8 cellular contexts compared by ENCODE assay signal in the genomic region with DNA sequence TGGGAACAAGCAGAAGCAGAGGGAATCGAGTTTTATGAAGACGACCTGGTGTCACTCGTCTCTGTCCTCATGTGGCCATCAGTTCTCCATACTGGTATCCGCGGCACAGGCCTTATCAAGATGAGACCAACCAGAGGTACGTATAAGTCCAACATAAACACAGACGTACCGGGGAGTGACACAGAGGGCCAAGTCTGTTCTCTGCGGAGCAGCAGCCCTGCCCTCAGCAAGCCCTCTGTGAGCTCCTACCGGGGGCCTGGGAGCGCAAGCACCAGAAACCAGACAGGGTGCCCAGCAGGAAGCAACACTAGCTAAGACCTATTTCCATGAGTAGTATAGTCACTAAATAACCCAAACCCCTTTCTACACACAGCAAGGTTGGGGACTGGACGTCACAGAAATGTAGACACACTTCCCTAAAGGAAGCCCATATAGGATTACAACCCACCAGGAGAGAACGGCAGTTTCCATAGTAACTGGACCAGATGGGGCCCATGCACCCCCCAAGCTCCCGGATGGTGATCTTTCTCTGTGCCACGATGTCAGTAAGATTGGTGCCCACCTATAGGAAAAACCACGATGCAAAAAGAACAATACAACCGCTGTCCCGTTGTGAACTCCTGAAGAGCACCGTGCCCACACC. TPM values are rescaled to one million over a fixed set of nuclear protein-coding genes. Genes with fewer than 3 reads are reported as not detected.
A peak's percentile ranks its signal among the peaks of the same experiment; 100 is the strongest.
DNase-seq lines count a peak whose midpoint lies in the region; ATAC-seq and TF ChIP-seq lines count a peak whose summit lies in the region.

No MANE protein-coding gene starts in this region.

- H3K4me1 ChIP-seq in OCI-LY7 (ENCODE audit: insufficient read depth, low read length, poor library complexity, severe bottlenecking) = peaks cover 23% of the 10 kb centered on the region
- H3K4me1 ChIP-seq in trophoblast cell (ENCODE audit: control insufficient read depth in 1 of 2, insufficient read depth in 2 of 2, low read length in 2 of 2) = peaks cover 15 to 16% of the 10 kb centered on the region in 2 experiments

- H3K36me3 ChIP-seq in OCI-LY7 (ENCODE audit: insufficient read depth, low read length) = peaks cover 33% of the 10 kb centered on the region
- peaks cover 32 to 42% of the 10 kb centered on the region in 2 experiments for H3K36me3 ChIP-seq in trophoblast cell (ENCODE audit: control insufficient read depth in 1 of 2, insufficient read depth in 2 of 2, low read length in 2 of 2)

- peak overlapping the region; percentile 29 for H3K27ac ChIP-seq in OCI-LY7 (ENCODE audit: low read depth, low read length, poor library complexity, severe bottlenecking)
- H3K27ac ChIP-seq in epithelial cell of prostate = peak overlapping the region; percentile 98
- no peak overlapping the region for H3K27ac ChIP-seq in trophoblast cell (ENCODE audit: low read depth, low read length)

- peak overlapping the region; percentile 24; the same call in 1 of the 2 replicates for H2AFZ ChIP-seq in OCI-LY7 (ENCODE audit: low read length)
- H2AFZ ChIP-seq in trophoblast cell (ENCODE audit: insufficient read depth, low read length, poor library complexity) = peak overlapping the region; percentile 87

- peak overlapping the region; percentile 98 for H3K9ac ChIP-seq in trophoblast cell (ENCODE audit: low read length)

- WGBS in trophoblast cell (ENCODE audit: extremely low coverage, insufficient coverage, insufficient read length) = no CpG with 5 or more reads among the region's 19 CpGs

- no peak overlapping the region for H2BK12ac ChIP-seq in trophoblast cell (ENCODE audit: low read length)

- peak overlapping the region; percentile 97 for H3K14ac ChIP-seq in trophoblast cell (ENCODE audit: low read length)

- peak overlapping the region; percentile 90 for H3K4ac ChIP-seq in trophoblast cell (ENCODE audit: low read depth, low read length)

- POLR2A ChIA-PET in OCI-LY7 (lab: Charles Lee) = interaction anchor here (0.6 to 1.7 kb wide), 5 partner anchors 14 to 30 kb away, joined by 3 to 12 read pairs (median 6); partner anchors contain the start of genes CCDC137, MRPL12 and OXLD1

- H3K9me2 ChIP-seq in OCI-LY7 (ENCODE audit: insufficient read depth, low read length) = no peaks in the 10 kb centered on the region

- H3K4me2 ChIP-seq in OCI-LY7 (ENCODE audit: low read length) (peak overlapping the region; percentile 93), trophoblast cell (ENCODE audit: low read length) (peak overlapping the region; percentile 68)

- H3K18ac ChIP-seq in trophoblast cell (ENCODE audit: low read length) = peak overlapping the region; percentile 93

- H3K9me3 ChIP-seq in OCI-LY7 (ENCODE audit: low read length) (no peaks in the 10 kb centered on the region), trophoblast cell (ENCODE audit: insufficient read depth, low read depth, low read length) (no peaks in the 10 kb centered on the region)

- H4K8ac ChIP-seq in trophoblast cell (ENCODE audit: low read depth, low read length) = peak overlapping the region; percentile 94

- ATAC-seq in HG03521 (IDR thresholded peaks at IDR 0.05; ENCODE audit: unreplicated experiment) (no peak), GM19324 (IDR thresholded peaks at IDR 0.05; ENCODE audit: low FRiP score, unreplicated experiment) (no peak)

- TF ChIP-seq CTCF in GM12864 (IDR thresholded peaks at IDR 0.05; ENCODE audit: low read depth, low read length, missing control alignments) = no peak
- no peak for TF ChIP-seq CTCF in OCI-LY7 (conservative IDR thresholded peaks at IDR 0.05; ENCODE audit: low read length)

- BruUV-seq in OCI-LY7 (replicated peaks; lab: Mats Ljungman, UMichigan) = no TSS peak

- peaks cover 5% of the 10 kb centered on the region; the same call in 1 of the 2 replicates for H4K20me1 ChIP-seq in OCI-LY7 (ENCODE audit: insufficient read depth, low read length)

- H3K79me2 ChIP-seq in OCI-LY7 (ENCODE audit: insufficient read depth, low read depth, low read length) = peaks cover 43% of the 10 kb centered on the region
- H3K79me2 ChIP-seq in trophoblast cell (ENCODE audit: control insufficient read depth, insufficient read depth, low read length, poor library complexity) = peaks cover 20% of the 10 kb centered on the region

- H2AK5ac ChIP-seq in trophoblast cell (ENCODE audit: low read length) = peak overlapping the region; percentile 85

- H3K4me3 ChIP-seq in GM12864 (ENCODE audit: low read depth, low read length) = peak overlapping the region; percentile 66
- H3K4me3 ChIP-seq in OCI-LY7 (ENCODE audit: low read depth, low read length, poor library complexity, severe bottlenecking) = peak overlapping the region; percentile 78
- H3K4me3 ChIP-seq in trophoblast cell (ENCODE audit: low read depth, low read length) = peak overlapping the region; percentile 92

- no peak overlapping the region for H2BK5ac ChIP-seq in trophoblast cell (ENCODE audit: low read depth, low read length, poor library complexity)

- no peak overlapping the region for H3K23ac ChIP-seq in trophoblast cell (ENCODE audit: low read length)

- no peaks in the 10 kb centered on the region for H3K27me3 ChIP-seq in trophoblast cell (ENCODE audit: insufficient read depth, low read length)

- CTCF ChIA-PET in OCI-LY7 (lab: Charles Lee; ENCODE audit: unreplicated experiment) = interaction anchor here (0.6 kb wide), 1 partner anchor 7 kb away, joined by 3 read pairs; no protein-coding TSS in a partner anchor

- DNase-seq in GM12864 (ENCODE audit: low read depth) (no peak), OCI-LY7 (ENCODE audit: low spot score) (no peak), epithelial cell of prostate (ENCODE audit: low read depth, low spot score) (no peak), trophoblast cell (no peak), SKM-1 treated with dmso at 0.1 percent for 144 hours (lab: John Stamatoyannopoulos, UW; ENCODE audit: unreplicated experiment) (no peak), ecto neural progenitor cell (ENCODE audit: low spot score) (no peak)

- no peak overlapping the region for H4K91ac ChIP-seq in trophoblast cell (ENCODE audit: low read depth, low read length)

- H2BK120ac ChIP-seq in trophoblast cell (ENCODE audit: insufficient read depth, low read length, poor library complexity) = peak overlapping the region; percentile 87

- H4K12ac ChIP-seq in trophoblast cell (ENCODE audit: low read depth, low read length) = peak overlapping the region; percentile 92

- H3K79me1 ChIP-seq in trophoblast cell (ENCODE audit: low read length) = peaks cover 10% of the 10 kb centered on the region

- intact Hi-C loops in OCI-LY7 (cut with micrococcal nuclease; ENCODE audit: unreplicated experiment) = loop anchor here (1.0 to 5.0 kb wide), 4 partner anchors 15 to 415 kb away; partner anchors contain the start of genes FASN and MRPL12

RNA-seq across cellular contexts. Expression of gene ARL16, which starts 0.9 kb away (rescaled TPM):
- 86.1 and 86.4 TPM in 2 replicates for total RNA-seq in OCI-LY7 (2014; rRNA removed; shearing (Covaris generic))
- 49.8 and 52.2 TPM in 2 replicates for total RNA-seq in OCI-LY7 (2022)
- polyA plus RNA-seq in trophoblast cell (2013) = 34.8 and 35.3 TPM in 2 replicates

RNA-seq across cellular contexts. Expression of gene HGS, which starts 1.1 kb away (rescaled TPM):
- total RNA-seq in OCI-LY7 (2014; rRNA removed; shearing (Covaris generic)) = 120 and 162 TPM in 2 replicates
- 175 and 219 TPM in 2 replicates for total RNA-seq in OCI-LY7 (2022)
- 57.4 and 59.9 TPM in 2 replicates for polyA plus RNA-seq in trophoblast cell (2013)

RNA-seq across cellular contexts. Expression of gene CCDC137, which starts 16.1 kb away (rescaled TPM):
- 39.4 and 39.9 TPM in 2 replicates for total RNA-seq in OCI-LY7 (2014; rRNA removed; shearing (Covaris generic))
- total RNA-seq in OCI-LY7 (2022) = 61.1 and 61.4 TPM in 2 replicates
- 23.6 and 24.3 TPM in 2 replicates for polyA plus RNA-seq in trophoblast cell (2013)

RNA-seq across cellular contexts. Expression of gene OXLD1, which starts 16.3 kb away (rescaled TPM):
- 148 and 151 TPM in 2 replicates for total RNA-seq in OCI-LY7 (2014; rRNA removed; shearing (Covaris generic))
- total RNA-seq in OCI-LY7 (2022) = 116 and 121 TPM in 2 replicates
- polyA plus RNA-seq in trophoblast cell (2013) = 19.2 and 20.7 TPM in 2 replicates

RNA-seq across cellular contexts. Expression of gene MRPL12, which starts 20.5 kb away (rescaled TPM):
- 49.8 and 67.2 TPM in 2 replicates for total RNA-seq in OCI-LY7 (2014; rRNA removed; shearing (Covaris generic))
- total RNA-seq in OCI-LY7 (2022) = 143 and 189 TPM in 2 replicates
- 59.9 and 63.0 TPM in 2 replicates for polyA plus RNA-seq in trophoblast cell (2013)
